ENCODE assay signal across 1 cellular context in the genomic region with DNA sequence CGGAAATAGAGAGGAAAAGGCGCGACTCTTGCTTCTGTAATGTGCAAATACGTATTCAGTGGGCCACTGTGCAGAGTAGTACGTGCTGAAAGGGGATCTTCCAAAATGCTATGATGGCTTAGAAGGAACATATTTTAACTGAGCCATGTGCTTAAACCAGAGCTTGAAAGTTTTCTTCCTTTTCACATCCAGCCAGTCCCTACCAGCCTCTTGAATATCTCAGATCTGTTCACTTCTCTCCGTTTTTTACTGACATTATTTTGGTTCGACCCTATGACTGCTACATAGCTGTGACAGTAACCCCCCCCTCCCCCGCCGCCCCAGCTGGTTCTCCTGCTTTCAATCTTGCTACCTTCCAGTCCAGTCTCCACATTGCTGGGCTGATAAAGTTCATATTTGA.
TF ChIP-seq lines count a peak whose summit lies in the region.

No MANE protein-coding gene starts in this region.

TF ChIP-seq in HCT116, 20 proteins besides CTCF, POLR2A, EP300 and RAD21 (continued from another document):
- TF ChIP-seq, protein P1, sequence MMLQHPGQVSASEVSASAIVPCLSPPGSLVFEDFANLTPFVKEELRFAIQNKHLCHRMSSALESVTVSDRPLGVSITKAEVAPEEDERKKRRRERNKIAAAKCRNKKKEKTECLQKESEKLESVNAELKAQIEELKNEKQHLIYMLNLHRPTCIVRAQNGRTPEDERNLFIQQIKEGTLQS (IDR thresholded peaks at IDR 0.05): no peak
- TF ChIP-seq, protein P2, sequence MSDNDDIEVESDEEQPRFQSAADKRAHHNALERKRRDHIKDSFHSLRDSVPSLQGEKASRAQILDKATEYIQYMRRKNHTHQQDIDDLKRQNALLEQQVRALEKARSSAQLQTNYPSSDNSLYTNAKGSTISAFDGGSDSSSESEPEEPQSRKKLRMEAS (IDR thresholded peaks at IDR 0.05): no peak
- no peak for TF ChIP-seq SRF (IDR thresholded peaks at IDR 0.05; ENCODE audit: low read depth)
- no peak for TF ChIP-seq POLR2AphosphoS5 (IDR thresholded peaks at IDR 0.05; ENCODE audit: low read depth, low read length)
- TF ChIP-seq ZFX (IDR thresholded peaks at IDR 0.05): no peak
- TF ChIP-seq CBX3 (IDR thresholded peaks at IDR 0.05; ENCODE audit: low read depth): no peak
- TF ChIP-seq FOSL1 (IDR thresholded peaks at IDR 0.05; ENCODE audit: low read depth): no peak
- TF ChIP-seq ELF1 (IDR thresholded peaks at IDR 0.05; ENCODE audit: borderline replicate concordance, low read depth): no peak
- TF ChIP-seq, protein P3, sequence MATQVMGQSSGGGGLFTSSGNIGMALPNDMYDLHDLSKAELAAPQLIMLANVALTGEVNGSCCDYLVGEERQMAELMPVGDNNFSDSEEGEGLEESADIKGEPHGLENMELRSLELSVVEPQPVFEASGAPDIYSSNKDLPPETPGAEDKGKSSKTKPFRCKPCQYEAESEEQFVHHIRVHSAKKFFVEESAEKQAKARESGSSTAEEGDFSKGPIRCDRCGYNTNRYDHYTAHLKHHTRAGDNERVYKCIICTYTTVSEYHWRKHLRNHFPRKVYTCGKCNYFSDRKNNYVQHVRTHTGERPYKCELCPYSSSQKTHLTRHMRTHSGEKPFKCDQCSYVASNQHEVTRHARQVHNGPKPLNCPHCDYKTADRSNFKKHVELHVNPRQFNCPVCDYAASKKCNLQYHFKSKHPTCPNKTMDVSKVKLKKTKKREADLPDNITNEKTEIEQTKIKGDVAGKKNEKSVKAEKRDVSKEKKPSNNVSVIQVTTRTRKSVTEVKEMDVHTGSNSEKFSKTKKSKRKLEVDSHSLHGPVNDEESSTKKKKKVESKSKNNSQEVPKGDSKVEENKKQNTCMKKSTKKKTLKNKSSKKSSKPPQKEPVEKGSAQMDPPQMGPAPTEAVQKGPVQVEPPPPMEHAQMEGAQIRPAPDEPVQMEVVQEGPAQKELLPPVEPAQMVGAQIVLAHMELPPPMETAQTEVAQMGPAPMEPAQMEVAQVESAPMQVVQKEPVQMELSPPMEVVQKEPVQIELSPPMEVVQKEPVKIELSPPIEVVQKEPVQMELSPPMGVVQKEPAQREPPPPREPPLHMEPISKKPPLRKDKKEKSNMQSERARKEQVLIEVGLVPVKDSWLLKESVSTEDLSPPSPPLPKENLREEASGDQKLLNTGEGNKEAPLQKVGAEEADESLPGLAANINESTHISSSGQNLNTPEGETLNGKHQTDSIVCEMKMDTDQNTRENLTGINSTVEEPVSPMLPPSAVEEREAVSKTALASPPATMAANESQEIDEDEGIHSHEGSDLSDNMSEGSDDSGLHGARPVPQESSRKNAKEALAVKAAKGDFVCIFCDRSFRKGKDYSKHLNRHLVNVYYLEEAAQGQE (IDR thresholded peaks at IDR 0.05; ENCODE audit: low read depth): no peak
- no peak for TF ChIP-seq EGR1 (IDR thresholded peaks at IDR 0.05; ENCODE audit: low read depth)
